ENCODE assay signal across 13 cellular contexts in genomic region chr3:119206611-119207511, GRCh38. TPM values are rescaled to one million over a fixed set of nuclear protein-coding genes. Genes with fewer than 3 reads are reported as not detected.
DNase-seq lines count a peak whose midpoint lies in the region; ATAC-seq and TF ChIP-seq lines count a peak whose summit lies in the region.
"Had no signal": no experiment of that assay in that cellular context is flagged by ENCODE, and none has a peak within 500 bp of the region (broad histone marks: within the 10 kb centered on the region; RNA-seq: fewer than 3 reads in every experiment).

No MANE protein-coding gene starts in this region.

- H3K27ac ChIP-seq in epithelial cell of prostate, result peak overlapping the region; percentile 63
- peak overlapping the region; percentile 79 for H3K27ac ChIP-seq in neutrophil

- TF ChIP-seq CTCF in neutrophil (IDR thresholded peaks at IDR 0.05), result no peak

- DNase-seq in H7, result peak; percentile 63
- DNase-seq in NCI-H226, result peak; percentile 13
- peak; percentile 10 for DNase-seq in epithelial cell of prostate (ENCODE audit: low read depth, low spot score)
- DNase-seq in SW480 (ENCODE audit: low spot score), result no peak
- DNase-seq in MV-4-11 (lab: John Stamatoyannopoulos, UW), result no peak
- DNase-seq: erythroblast; Kasumi-1; NCI-H774; stimulated activated CD8-positive, alpha-beta memory T cell treated with anti-CD3 and anti-CD28 coated beads, Interleukin-4, amount 100 ng/mL, for 48 hours had no signal

- H3K27me3 ChIP-seq in H7 (ENCODE audit: control insufficient read depth, insufficient read depth, low read length), result no peaks in the 10 kb centered on the region
- H3K27me3 ChIP-seq in neutrophil, result no peaks in the 10 kb centered on the region

- H3K4me3 ChIP-seq in H7 (ENCODE audit: insufficient read depth, low read depth, low read length) (no peak overlapping the region), neutrophil (ENCODE audit: low read depth in 1 of 2, low read length in 1 of 2) (no peak overlapping the region)

- peaks cover 34 to 38% of the 10 kb centered on the region in 2 experiments for H3K4me1 ChIP-seq in neutrophil (ENCODE audit: control insufficient read depth in 1 of 2, insufficient read depth in 1 of 2, low read depth in 1 of 2, low read length in 1 of 2)

- H3K36me3 ChIP-seq in H7 (replicated peaks; ENCODE audit: control insufficient read depth, insufficient read depth, low read length), result no peaks in the 10 kb centered on the region
- H3K36me3 ChIP-seq in neutrophil, result peaks cover 19% of the 10 kb centered on the region

- no peaks in the 10 kb centered on the region for H3K9me3 ChIP-seq in neutrophil

- ATAC-seq in HG02571 (IDR thresholded peaks at IDR 0.05; ENCODE audit: unreplicated experiment), result no peak
- no peak for ATAC-seq in HG03457 (IDR thresholded peaks at IDR 0.05; ENCODE audit: unreplicated experiment)

RNA-seq across cellular contexts. Expression of gene UPK1B, which starts 33.5 kb away (rescaled TPM):
- 0.33 and 0.62 TPM in 2 replicates for total RNA-seq in H7 (2014; rRNA removed; shearing (Covaris generic))
- total RNA-seq: G401 had no signal

RNA-seq across cellular contexts. Expression of gene B4GALT4, which starts 33.8 kb away (rescaled TPM):
- 31.7 and 34.1 TPM in 2 replicates for total RNA-seq in H7 (2014; rRNA removed; shearing (Covaris generic))

Comparison
In these comparisons a context has a peak if more than half of its experiments do, and no peak if none do; other contexts are left out.
1. DNase-seq: peak in H7 (single experiment), NCI-H226 (single experiment) and epithelial cell of prostate (single experiment); none in SW480 (single experiment) and MV-4-11 (single experiment).